16 cellular contexts compared by ENCODE assay signal in the genomic region with DNA sequence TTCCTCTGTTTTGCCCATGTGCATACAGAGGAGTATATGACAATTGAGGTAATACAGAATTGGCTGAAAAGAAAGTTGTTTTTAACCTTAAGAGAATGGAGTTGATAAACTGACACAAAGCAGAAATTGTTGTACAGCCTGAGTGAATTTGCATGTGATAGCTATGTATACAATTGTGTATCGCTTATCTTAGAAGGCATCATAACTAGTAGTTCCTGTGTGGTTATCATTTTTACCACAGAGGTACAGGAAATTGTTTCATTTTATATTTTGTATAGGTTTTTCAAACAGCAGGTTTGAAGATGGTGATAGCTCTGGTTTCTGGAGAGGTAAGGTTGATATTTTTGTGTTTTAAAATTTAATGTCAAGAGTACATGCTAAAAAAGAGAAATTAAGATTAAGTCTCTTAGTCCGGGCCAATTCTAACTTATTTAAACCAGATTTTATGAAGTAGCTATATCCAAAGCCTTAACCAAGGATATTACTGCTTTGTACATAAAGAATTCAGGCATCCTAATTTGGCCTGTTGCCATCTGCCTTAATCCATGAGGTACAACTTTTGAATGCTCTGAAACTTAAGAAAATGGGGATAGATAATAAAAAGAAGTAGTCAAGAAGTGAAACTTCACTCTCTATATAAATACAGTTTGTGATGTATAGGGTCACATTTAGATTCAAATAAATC. TPM values are rescaled to one million over a fixed set of nuclear protein-coding genes. Genes with fewer than 3 reads are reported as not detected.
DNase-seq lines count a peak whose midpoint lies in the region; ATAC-seq and TF ChIP-seq lines count a peak whose summit lies in the region.
"Had no signal": no experiment of that assay in that cellular context is flagged by ENCODE, and none has a peak within 500 bp of the region (broad histone marks: within the 10 kb centered on the region; RNA-seq: fewer than 3 reads in every experiment).

No MANE protein-coding gene starts in this region.

- no peak overlapping the region for H3K27ac ChIP-seq in spleen
- no peak overlapping the region for H3K27ac ChIP-seq in CD8-positive, alpha-beta T cell (ENCODE audit: low read depth, low read length)

- H3K9me3 ChIP-seq in spleen: no peaks in the 10 kb centered on the region
- H3K9me3 ChIP-seq in CD8-positive, alpha-beta T cell (ENCODE audit: low read length): no peaks in the 10 kb centered on the region

- DNase-seq in activated naive CD4-positive, alpha-beta T cell treated with anti-CD3 and anti-CD28 coated beads, Interleukin-2, amount 50 U/mL, for 72 hours (ENCODE audit: low spot score in 2 of 2): no peak
- DNase-seq in activated naive CD4-positive, alpha-beta T cell treated with anti-CD3 and anti-CD28 coated beads, Interleukin-2, amount 50 U/mL, for 16 hours: no peak
- peak; percentile 5 for DNase-seq in KBM-7
- DNase-seq in natural killer cell treated with Interleukin-12 subunit alpha and Interleukin-12 subunit beta and Interleukin-15 and Interleukin-18, amount 100 ng/mL, for 72 hours (ENCODE audit: low spot score): no peak
- no peak for DNase-seq in NCI-H345 treated with DMSO at 0.1 percent for 48 hours (lab: John Stamatoyannopoulos, UW; ENCODE audit: unreplicated experiment)
- DNase-seq in spleen: no peak
- DNase-seq in CD8-positive, alpha-beta T cell: no peak
- DNase-seq: activated CD4-positive, alpha-beta T cell treated with anti-CD3 and anti-CD28 coated beads for 1 hour; activated gamma-delta T cell; DMS 273 treated with DMSO at 0.1 percent for 48 hours; effector memory CD4-positive, alpha-beta T cell; naive B cell; NCI-H1930 had no signal

- no peak overlapping the region for H3K4me3 ChIP-seq in spleen
- H3K4me3 ChIP-seq in CD8-positive, alpha-beta T cell (ENCODE audit: low read depth, low read length): no peak overlapping the region

- H3K4me1 ChIP-seq in spleen: no peaks in the 10 kb centered on the region
- peaks cover 8% of the 10 kb centered on the region for H3K4me1 ChIP-seq in CD8-positive, alpha-beta T cell (ENCODE audit: insufficient read depth, low read length)

- CTCF ChIA-PET in CD8-positive, alpha-beta T cell (lab: Charles Lee): no interaction called here

- H3K36me3 Mint-ChIP-seq in activated naive CD4-positive, alpha-beta T cell treated with anti-CD3 and anti-CD28 coated beads, Interleukin-2, amount 50 U/mL, for 72 hours: no peaks in the 10 kb centered on the region
- H3K36me3 Mint-ChIP-seq in natural killer cell treated with Interleukin-12 subunit alpha and Interleukin-12 subunit beta and Interleukin-15 and Interleukin-18, amount 100 ng/mL, for 72 hours: no peaks in the 10 kb centered on the region
- no peaks in the 10 kb centered on the region for H3K36me3 Mint-ChIP-seq in CD8-positive, alpha-beta T cell
- H3K36me3 Mint-ChIP-seq: naive B cell had no signal

- H3K27me3 Mint-ChIP-seq in natural killer cell treated with Interleukin-12 subunit alpha and Interleukin-12 subunit beta and Interleukin-15 and Interleukin-18, amount 100 ng/mL, for 72 hours: peaks cover 14 to 20% of the 10 kb centered on the region in 2 donors
- peaks cover 8% of the 10 kb centered on the region for H3K27me3 Mint-ChIP-seq in CD8-positive, alpha-beta T cell (ENCODE audit: low read depth)
- H3K27me3 Mint-ChIP-seq: progenitor cell of endocrine pancreas had no signal

- no peak for TF ChIP-seq CTCF in spleen (IDR thresholded peaks at IDR 0.05 in 8 of 11, conservative IDR thresholded peaks at IDR 0.05 in 3 of 11)
- TF ChIP-seq CTCF in CD8-positive, alpha-beta T cell (IDR thresholded peaks at IDR 0.05): no peak

- no peaks in the 10 kb centered on the region for H3K36me3 ChIP-seq in spleen
- no peaks in the 10 kb centered on the region for H3K36me3 ChIP-seq in CD8-positive, alpha-beta T cell (ENCODE audit: insufficient read depth, low read length)

- H3K9me3 Mint-ChIP-seq in activated naive CD4-positive, alpha-beta T cell treated with anti-CD3 and anti-CD28 coated beads, Interleukin-2, amount 50 U/mL, for 72 hours: no peaks in the 10 kb centered on the region
- H3K9me3 Mint-ChIP-seq in natural killer cell treated with Interleukin-12 subunit alpha and Interleukin-12 subunit beta and Interleukin-15 and Interleukin-18, amount 100 ng/mL, for 72 hours: no peaks in the 10 kb centered on the region
- H3K9me3 Mint-ChIP-seq in CD8-positive, alpha-beta T cell: no peaks in the 10 kb centered on the region

- peaks cover 7 to 10% of the 10 kb centered on the region in 2 donors for H3K4me1 Mint-ChIP-seq in natural killer cell treated with Interleukin-12 subunit alpha and Interleukin-12 subunit beta and Interleukin-15 and Interleukin-18, amount 100 ng/mL, for 72 hours (ENCODE audit: low read depth in 2 of 2)
- H3K4me1 Mint-ChIP-seq in CD8-positive, alpha-beta T cell (ENCODE audit: low read depth): peaks cover 16% of the 10 kb centered on the region
- H3K4me1 Mint-ChIP-seq: naive B cell had no signal

- intact Hi-C loops in spleen (cut with DNase I; ENCODE audit: low total_unique reads): no loop called here
- intact Hi-C loops in CD8-positive, alpha-beta T cell (cut with DNase I, micrococcal nuclease): no loop called here

- in situ Hi-C loops in KBM-7 (cut with MboI; ENCODE audit: low pct_unique_long_range_greater_than_20kb, low sequenced_read_pairs): no loop called here

- H3K27me3 ChIP-seq in spleen (replicated peaks in 1 of 7): peaks cover 0 to 13% (median 0%) of the 10 kb centered on the region in 7 donors
- no peaks in the 10 kb centered on the region for H3K27me3 ChIP-seq in CD8-positive, alpha-beta T cell (ENCODE audit: insufficient read depth, low read length)

- no peak overlapping the region for H3K27ac Mint-ChIP-seq in activated naive CD4-positive, alpha-beta T cell treated with anti-CD3 and anti-CD28 coated beads, Interleukin-2, amount 50 U/mL, for 72 hours
- peak overlapping the region in 1 of 2 donors; percentile 7 for H3K27ac Mint-ChIP-seq in natural killer cell treated with Interleukin-12 subunit alpha and Interleukin-12 subunit beta and Interleukin-15 and Interleukin-18, amount 100 ng/mL, for 72 hours
- H3K27ac Mint-ChIP-seq in CD8-positive, alpha-beta T cell: no peak overlapping the region
- H3K27ac Mint-ChIP-seq: naive B cell, progenitor cell of endocrine pancreas had no signal

- no peak for TF ChIP-seq POLR2A in spleen (IDR thresholded peaks at IDR 0.05)

- 49 to 58% (median 52%) methylated on average over 2 of the region's 2 CpGs for WGBS in spleen, 5 donors

- POLR2A ChIA-PET in CD8-positive, alpha-beta T cell (lab: Charles Lee): no interaction called here

- peak overlapping the region; percentile 18 for H3K4me3 Mint-ChIP-seq in natural killer cell treated with Interleukin-12 subunit alpha and Interleukin-12 subunit beta and Interleukin-15 and Interleukin-18, amount 100 ng/mL, for 72 hours
- no peak overlapping the region for H3K4me3 Mint-ChIP-seq in CD8-positive, alpha-beta T cell
- H3K4me3 Mint-ChIP-seq: naive B cell had no signal

- ATAC-seq in activated naive CD4-positive, alpha-beta T cell treated with anti-CD3 and anti-CD28 coated beads, Interleukin-2, amount 50 U/mL, for 72 hours: peak; percentile 34 to 88
- peak; percentile 71 for ATAC-seq in GM21619 (IDR thresholded peaks at IDR 0.05; ENCODE audit: unreplicated experiment)
- ATAC-seq in natural killer cell treated with Interleukin-12 subunit alpha and Interleukin-12 subunit beta and Interleukin-15 and Interleukin-18, amount 100 ng/mL, for 72 hours: peak in 1 of 2 donors; percentile 43
- ATAC-seq in CD8-positive, alpha-beta T cell: no peak

RNA-seq across cellular contexts. Expression of gene DDX4, which starts 26.0 kb away (rescaled TPM):
- not detected for total RNA-seq in activated naive CD4-positive, alpha-beta T cell treated with anti-CD3 and anti-CD28 coated beads, Interleukin-2, amount 50 U/mL, for 72 hours
- not detected for total RNA-seq in natural killer cell treated with Interleukin-12 subunit alpha and Interleukin-12 subunit beta and Interleukin-15 and Interleukin-18, amount 100 ng/mL, for 72 hours
- under 1 TPM in 1 of 7 donors, not detected in 6; 0.30 TPM for total RNA-seq in spleen
- polyA plus RNA-seq in spleen: under 1 TPM in 1 of 3 donors, not detected in 2; 0.07 TPM
- total RNA-seq in CD8-positive, alpha-beta T cell: not detected
- total RNA-seq: liver, progenitor cell of endocrine pancreas had no signal
- polyA plus RNA-seq: liver had no signal

RNA-seq across cellular contexts. Expression of gene SLC38A9, which starts 51.8 kb away (rescaled TPM):
- 10 to 100 TPM; 17.9 to 19.5 TPM for total RNA-seq in activated naive CD4-positive, alpha-beta T cell treated with anti-CD3 and anti-CD28 coated beads, Interleukin-2, amount 50 U/mL, for 72 hours
- 10 to 100 TPM; 18.7 to 34.2 TPM for total RNA-seq in natural killer cell treated with Interleukin-12 subunit alpha and Interleukin-12 subunit beta and Interleukin-15 and Interleukin-18, amount 100 ng/mL, for 72 hours
- 10 to 100 TPM; 23.7 to 45.0 (median 28.8) TPM for total RNA-seq in spleen
- polyA plus RNA-seq in spleen: 1 to 10 TPM; 7.9 to 8.8 (median 8.1) TPM
- total RNA-seq in CD8-positive, alpha-beta T cell: 1 to 10 TPM; 6.0 to 6.8 TPM
